In genomic region chr15:42121667-42122066, GRCh38 we compare ENCODE assay signal across 1 cellular context.
TF ChIP-seq lines count a peak whose summit lies in the region.

No MANE protein-coding gene starts in this region.

TF ChIP-seq in IMR-90, 13 proteins besides CTCF, POLR2A, EP300 and RAD21 (continued from another document):
- no peak for TF ChIP-seq RFX5 (IDR thresholded peaks at IDR 0.05; ENCODE audit: low read depth, low read length)
- no peak for TF ChIP-seq MXI1 (IDR thresholded peaks at IDR 0.05; ENCODE audit: borderline replicate concordance, low read depth, low read length)
- no peak for TF ChIP-seq FOS (IDR thresholded peaks at IDR 0.05; ENCODE audit: low read depth, low read length)
- no peak for TF ChIP-seq USF2 (IDR thresholded peaks at IDR 0.05; ENCODE audit: low read depth, low read length)
- no peak for TF ChIP-seq MAZ (IDR thresholded peaks at IDR 0.05; ENCODE audit: borderline replicate concordance, low read depth, low read length)
- no peak for TF ChIP-seq SMC3 (IDR thresholded peaks at IDR 0.05; ENCODE audit: low read depth, low read length)
- no peak for TF ChIP-seq ELK1 (IDR thresholded peaks at IDR 0.05; ENCODE audit: borderline replicate concordance, low read depth, low read length)
- TF ChIP-seq CEBPB (IDR thresholded peaks at IDR 0.05; ENCODE audit: low read depth, low read length), result no peak
- no peak for TF ChIP-seq MAFK (IDR thresholded peaks at IDR 0.05; ENCODE audit: low read depth, low read length)
- no peak for TF ChIP-seq CHD1 (IDR thresholded peaks at IDR 0.05; ENCODE audit: low read depth, low read length)
